Comparison of ENCODE assay signal across 20 cellular contexts in genomic region chr3:71238267-71238985, GRCh38.
A peak's percentile ranks its signal among the peaks of the same experiment; 100 is the strongest.
DNase-seq lines count a peak whose midpoint lies in the region; ATAC-seq and FAIRE-seq lines count a peak whose summit lies in the region.
"Had no signal": no experiment of that assay in that cellular context is flagged by ENCODE, and none has a peak within 500 bp of the region (broad histone marks: within the 10 kb centered on the region; RNA-seq: fewer than 3 reads in every experiment).

No MANE protein-coding gene starts in this region.

- H3K4me3 ChIP-seq in naive thymus-derived CD4-positive, alpha-beta T cell (ENCODE audit: low read length) = no peak overlapping the region
- no peak overlapping the region for H3K4me3 ChIP-seq in stomach smooth muscle (ENCODE audit: low read length in 2 of 2)
- H3K4me3 ChIP-seq: BLaER1 treated with 17β-estradiol and CSF1 and Interleukin-3, amounts not matched to agents 10 nM and 100 nM; GM12878 had no signal

- CTCF ChIA-PET in naive thymus-derived CD4-positive, alpha-beta T cell (lab: Charles Lee) = interaction anchor here (0.6 to 1.1 kb wide), 2 partner anchors 61 to 136 kb away, joined by 3 to 4 read pairs; no protein-coding TSS in a partner anchor

- intact Hi-C loops in naive thymus-derived CD4-positive, alpha-beta T cell (cut with micrococcal nuclease) = no loop called here

- peaks cover 0 to 18% (median 0%) of the 10 kb centered on the region in 3 experiments for H3K36me3 ChIP-seq in naive thymus-derived CD4-positive, alpha-beta T cell (ENCODE audit: control insufficient read depth in 2 of 3, insufficient read depth in 3 of 3, low read length in 3 of 3)
- no peaks in the 10 kb centered on the region for H3K36me3 ChIP-seq in stomach smooth muscle (ENCODE audit: control insufficient read depth in 2 of 2, insufficient read depth in 2 of 2, low read length in 2 of 2)
- H3K36me3 ChIP-seq: BLaER1 treated with 17β-estradiol and CSF1 and Interleukin-3, amounts not matched to agents 10 nM and 100 nM; brain microvascular endothelial cell had no signal

- H3K27me3 Mint-ChIP-seq in activated naive CD8-positive, alpha-beta T cell treated with anti-CD3 and anti-CD28 coated beads, Interleukin-2, amount 50 U/mL, for 24 hours = no peaks in the 10 kb centered on the region
- H3K27me3 Mint-ChIP-seq in naive thymus-derived CD4-positive, alpha-beta T cell = peaks cover 0 to 11% (median 0%) of the 10 kb centered on the region in 5 donors

- no peak for FAIRE-seq in HTR-8/SVneo (lab: Jason Lieb, UNC)
- FAIRE-seq: A204.1, GM12878 had no signal

- DNase-seq in NCI-H510A treated with DMSO at 0.1 percent for 48 hours (lab: John Stamatoyannopoulos, UW) (peak; percentile 15), NCI-H510A (lab: John Stamatoyannopoulos, UW) (no peak), HTR-8/SVneo (ENCODE audit: insufficient read length, low spot score) (no peak)
- DNase-seq in activated naive CD8-positive, alpha-beta T cell treated with anti-CD3 and anti-CD28 coated beads, Interleukin-2, amount 50 U/mL, for 24 hours = no peak
- DNase-seq in naive thymus-derived CD4-positive, alpha-beta T cell = no peak
- no peak for DNase-seq in stimulated activated CD4-positive, alpha-beta T cell treated with anti-CD3 and anti-CD28 coated beads, Interleukin-1b, Interleukin-23, amount 100 ng/mL, for 48 hours
- DNase-seq: activated naive CD4-positive, alpha-beta T cell treated with anti-CD3 and anti-CD28 coated beads, Interleukin-2, amount 50 U/mL, for 16 hours; brain microvascular endothelial cell; DMS153; foreskin fibroblast; GF-D8; KBM-7; midbrain; NCI-H1048; SW 1271 had no signal

- peak overlapping the region; percentile 66 for H3K27ac Mint-ChIP-seq in activated naive CD8-positive, alpha-beta T cell treated with anti-CD3 and anti-CD28 coated beads, Interleukin-2, amount 50 U/mL, for 24 hours
- H3K27ac Mint-ChIP-seq in naive thymus-derived CD4-positive, alpha-beta T cell = peak overlapping the region in 7 of 9 donors; percentile 33 to 84 (median 65)

- peaks cover 71% of the 10 kb centered on the region for H3K4me1 Mint-ChIP-seq in activated naive CD8-positive, alpha-beta T cell treated with anti-CD3 and anti-CD28 coated beads, Interleukin-2, amount 50 U/mL, for 24 hours
- H3K4me1 Mint-ChIP-seq in naive thymus-derived CD4-positive, alpha-beta T cell = peaks cover 0 to 84% (median 73%) of the 10 kb centered on the region in 7 donors

- no peak overlapping the region for H3K4me3 Mint-ChIP-seq in activated naive CD8-positive, alpha-beta T cell treated with anti-CD3 and anti-CD28 coated beads, Interleukin-2, amount 50 U/mL, for 24 hours
- H3K4me3 Mint-ChIP-seq in naive thymus-derived CD4-positive, alpha-beta T cell = no peak overlapping the region

- POLR2A ChIA-PET in naive thymus-derived CD4-positive, alpha-beta T cell (lab: Charles Lee) = interaction anchor here (0.6 to 0.7 kb wide), 2 partner anchors 163 to 194 kb away, joined by 3 to 4 read pairs; no protein-coding TSS in a partner anchor

- H3K27ac ChIP-seq in naive thymus-derived CD4-positive, alpha-beta T cell (ENCODE audit: low read depth, low read length) = no peak overlapping the region
- H3K27ac ChIP-seq in stomach smooth muscle (ENCODE audit: low read length) = peak overlapping the region; percentile 24
- H3K27ac ChIP-seq: BLaER1 treated with 17β-estradiol and CSF1 and Interleukin-3, amounts not matched to agents 10 nM and 100 nM; brain microvascular endothelial cell had no signal

- no peaks in the 10 kb centered on the region for H3K27me3 ChIP-seq in naive thymus-derived CD4-positive, alpha-beta T cell (ENCODE audit: control insufficient read depth in 2 of 2, insufficient read depth in 2 of 2, low read length in 2 of 2)
- no peaks in the 10 kb centered on the region for H3K27me3 ChIP-seq in stomach smooth muscle (ENCODE audit: control insufficient read depth in 1 of 2, insufficient read depth in 2 of 2, low read length in 2 of 2)
- H3K27me3 ChIP-seq: BLaER1 treated with 17β-estradiol and CSF1 and Interleukin-3, amounts not matched to agents 10 nM and 100 nM; brain microvascular endothelial cell had no signal

- peaks cover 40% of the 10 kb centered on the region for H3K36me3 Mint-ChIP-seq in activated naive CD8-positive, alpha-beta T cell treated with anti-CD3 and anti-CD28 coated beads, Interleukin-2, amount 50 U/mL, for 24 hours (ENCODE audit: low read depth)
- H3K36me3 Mint-ChIP-seq in naive thymus-derived CD4-positive, alpha-beta T cell = peaks cover 10 to 61% (median 47%) of the 10 kb centered on the region in 5 donors

- ATAC-seq in activated naive CD8-positive, alpha-beta T cell treated with anti-CD3 and anti-CD28 coated beads, Interleukin-2, amount 50 U/mL, for 24 hours = peak; percentile 59
- no peak for ATAC-seq in naive thymus-derived CD4-positive, alpha-beta T cell
- ATAC-seq in HG03521 (IDR thresholded peaks at IDR 0.05; ENCODE audit: unreplicated experiment) = no peak
- ATAC-seq: GM12878 had no signal

- H3K4me1 ChIP-seq in naive thymus-derived CD4-positive, alpha-beta T cell (ENCODE audit: control insufficient read depth in 2 of 2, insufficient read depth in 2 of 2, low read length in 2 of 2) = peaks cover 0 to 5% of the 10 kb centered on the region in 2 donors
- H3K4me1 ChIP-seq in stomach smooth muscle (ENCODE audit: control insufficient read depth, insufficient read depth, low read length) = peaks cover 26% of the 10 kb centered on the region

- no peak overlapping the region for H3K9ac ChIP-seq in stomach smooth muscle (ENCODE audit: low read length in 2 of 2)
- H3K9ac ChIP-seq: BLaER1 treated with 17β-estradiol and CSF1 and Interleukin-3, amounts not matched to agents 10 nM and 100 nM had no signal

- no peaks in the 10 kb centered on the region for H3K9me3 ChIP-seq in naive thymus-derived CD4-positive, alpha-beta T cell (ENCODE audit: control insufficient read depth in 2 of 3, low read length in 3 of 3)
- no peaks in the 10 kb centered on the region for H3K9me3 ChIP-seq in stomach smooth muscle (ENCODE audit: control insufficient read depth in 2 of 2, low read length in 2 of 2)

- no peaks in the 10 kb centered on the region for H3K9me3 Mint-ChIP-seq in activated naive CD8-positive, alpha-beta T cell treated with anti-CD3 and anti-CD28 coated beads, Interleukin-2, amount 50 U/mL, for 24 hours
- H3K9me3 Mint-ChIP-seq in naive thymus-derived CD4-positive, alpha-beta T cell = peaks cover 0 to 7% (median 0%) of the 10 kb centered on the region in 11 donors
